Comparison of ENCODE assay signal across 17 cellular contexts in the genomic region with DNA sequence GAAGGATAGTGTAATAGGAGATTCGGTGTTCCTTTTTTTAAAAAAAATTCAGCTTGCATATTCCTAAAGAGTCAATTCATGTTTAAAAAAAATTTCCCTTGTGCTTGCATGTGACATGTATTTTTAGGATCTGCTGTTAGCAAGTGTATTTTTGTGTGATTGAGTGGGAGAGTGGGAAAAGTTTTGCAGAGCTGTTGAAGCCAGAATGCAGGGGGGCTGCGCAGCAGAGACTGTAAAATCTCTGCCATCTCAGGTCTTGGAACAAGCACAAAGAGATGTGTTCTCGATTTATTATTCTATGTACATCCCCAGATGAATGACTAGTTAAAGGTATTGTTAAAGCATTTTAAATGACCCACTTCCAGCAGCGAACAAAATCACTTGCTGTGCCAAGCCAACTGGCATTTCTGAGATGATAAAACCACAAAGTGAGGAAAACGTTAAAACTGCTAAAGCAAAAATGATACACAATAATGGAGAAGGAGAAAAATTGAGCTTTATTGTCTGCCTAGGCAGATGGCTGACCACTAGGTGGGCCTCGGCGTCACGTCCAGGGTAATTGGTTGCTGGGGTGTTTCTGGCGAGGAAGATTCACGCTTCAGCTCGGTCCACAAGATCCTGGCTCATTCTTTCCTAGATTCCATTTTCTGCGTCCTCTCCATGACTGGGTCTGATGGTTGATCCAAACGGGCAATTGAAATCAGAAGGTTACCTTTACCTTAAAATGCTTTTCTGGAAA.
DNase-seq lines count a peak whose midpoint lies in the region; ATAC-seq, FAIRE-seq and TF ChIP-seq lines count a peak whose summit lies in the region.
"Had no signal": no experiment of that assay in that cellular context is flagged by ENCODE, and none has a peak within 500 bp of the region (broad histone marks: within the 10 kb centered on the region; RNA-seq: fewer than 3 reads in every experiment).

No MANE protein-coding gene starts in this region.

- FAIRE-seq in astrocyte (lab: Jason Lieb, UNC) = no peak
- FAIRE-seq: small intestine had no signal

- no peak overlapping the region for H3K27ac ChIP-seq in astrocyte (ENCODE audit: low read depth, low read length)
- H3K27ac ChIP-seq in Karpas-422 (ENCODE audit: low read length) = no peak overlapping the region
- H3K27ac ChIP-seq: left ventricle myocardium inferior, suprapubic skin had no signal

- H3K4me2 ChIP-seq in astrocyte (ENCODE audit: low read length) (no peak overlapping the region), Karpas-422 (ENCODE audit: low read depth, low read length, poor library complexity, severe bottlenecking) (no peak overlapping the region)

- H3K27me3 ChIP-seq in BE2C (no peaks in the 10 kb centered on the region), astrocyte (ENCODE audit: insufficient read depth, low read length) (no peaks in the 10 kb centered on the region), Karpas-422 (ENCODE audit: low read length) (no peaks in the 10 kb centered on the region)

- H3K4me3 Mint-ChIP-seq in astrocyte (ENCODE audit: unreplicated experiment) = no peak overlapping the region
- H3K4me3 Mint-ChIP-seq: CD8-positive, alpha-beta memory T cell had no signal

- DNase-seq in BE2C = peak; percentile 11
- DNase-seq in NCI-H1930 (lab: John Stamatoyannopoulos, UW) = peak; percentile 19 to 57
- no peak for DNase-seq in astrocyte (ENCODE audit: low read depth)
- peak; percentile 32 for DNase-seq in iPS-NIHi7 (ENCODE audit: extremely low spot score)
- DNase-seq in Karpas-422 = no peak
- no peak for DNase-seq in HT-29 (ENCODE audit: low spot score)
- DNase-seq in activated CD4-positive, alpha-beta T cell treated with anti-CD3 and anti-CD28 coated beads, Interleukin-2, amount 50 U/mL, for 4 hours = no peak
- DNase-seq: activated CD4-positive, CD25-positive, alpha-beta regulatory T cell; CD8-positive, alpha-beta memory T cell; cerebellar nuclear complex; foreskin fibroblast; left ventricle myocardium inferior; MM.1S; small intestine; T-helper 2 cell had no signal

- no peak overlapping the region for H3K4me3 ChIP-seq in BE2C (ENCODE audit: low read depth, low read length)
- no peak overlapping the region for H3K4me3 ChIP-seq in astrocyte (ENCODE audit: insufficient read depth, low read depth, low read length)
- H3K4me3 ChIP-seq in Karpas-422 (ENCODE audit: low read length) = no peak overlapping the region
- H3K4me3 ChIP-seq: left ventricle myocardium inferior, suprapubic skin had no signal

- no peaks in the 10 kb centered on the region for H3K9me3 ChIP-seq in BE2C
- no peaks in the 10 kb centered on the region for H3K9me3 ChIP-seq in astrocyte (ENCODE audit: insufficient read depth, low read depth, low read length)
- H3K9me3 ChIP-seq in Karpas-422 (ENCODE audit: low read length) = no peaks in the 10 kb centered on the region
- H3K9me3 ChIP-seq: left ventricle myocardium inferior, suprapubic skin had no signal

- no peaks in the 10 kb centered on the region for H3K4me1 Mint-ChIP-seq in astrocyte (ENCODE audit: low read depth, unreplicated experiment)
- H3K4me1 Mint-ChIP-seq: CD8-positive, alpha-beta memory T cell had no signal

- H3K79me2 ChIP-seq in astrocyte (ENCODE audit: insufficient read depth, low read length) = no peaks in the 10 kb centered on the region
- H3K79me2 ChIP-seq in Karpas-422 (ENCODE audit: low read length) = no peaks in the 10 kb centered on the region

- ATAC-seq in HG02981 (IDR thresholded peaks at IDR 0.05; ENCODE audit: unreplicated experiment) = no peak

- no peaks in the 10 kb centered on the region for H3K36me3 ChIP-seq in BE2C
- H3K36me3 ChIP-seq in astrocyte (ENCODE audit: insufficient read depth, low read length) = no peaks in the 10 kb centered on the region
- no peaks in the 10 kb centered on the region for H3K36me3 ChIP-seq in Karpas-422 (ENCODE audit: insufficient read depth, low read length)
- H3K36me3 ChIP-seq: left ventricle myocardium inferior, suprapubic skin had no signal

- peak overlapping the region; percentile 58 for H2AFZ ChIP-seq in astrocyte (ENCODE audit: low read depth, low read length)
- H2AFZ ChIP-seq in Karpas-422 (ENCODE audit: low read length) = no peak overlapping the region

- no peaks in the 10 kb centered on the region for H3K36me3 Mint-ChIP-seq in astrocyte (ENCODE audit: low read depth, unreplicated experiment)
- H3K36me3 Mint-ChIP-seq: CD8-positive, alpha-beta memory T cell had no signal

- H3K27me3 Mint-ChIP-seq in astrocyte (ENCODE audit: low read depth, unreplicated experiment) = peaks cover 3% of the 10 kb centered on the region

- H3K9me3 Mint-ChIP-seq in astrocyte (ENCODE audit: unreplicated experiment) = no peaks in the 10 kb centered on the region
- H3K9me3 Mint-ChIP-seq: CD8-positive, alpha-beta memory T cell had no signal

- H4K20me1 ChIP-seq in astrocyte (ENCODE audit: insufficient read depth, low read length) (no peaks in the 10 kb centered on the region), Karpas-422 (ENCODE audit: insufficient read depth, low read depth, low read length) (no peaks in the 10 kb centered on the region)

- no peak overlapping the region for H3K27ac Mint-ChIP-seq in astrocyte (ENCODE audit: unreplicated experiment)
- H3K27ac Mint-ChIP-seq: CD8-positive, alpha-beta memory T cell had no signal

- TF ChIP-seq CTCF in BE2C (IDR thresholded peaks at IDR 0.05; ENCODE audit: low read depth, low read length) (peak; percentile 31; the same call in 1 of the 2 replicates), astrocyte (IDR thresholded peaks at IDR 0.05; ENCODE audit: insufficient read depth, low read depth, low read length) (peak; percentile 30)

- no peak overlapping the region for H3K9ac ChIP-seq in astrocyte (ENCODE audit: low read length)
- H3K9ac ChIP-seq in Karpas-422 (ENCODE audit: low read length) = no peak overlapping the region

- H3K9me2 ChIP-seq in Karpas-422 (replicated peaks; ENCODE audit: insufficient read depth, low read length) = no peaks in the 10 kb centered on the region

- H3K4me1 ChIP-seq in BE2C = peaks cover 4% of the 10 kb centered on the region; the same call in 1 of the 2 replicates
- H3K4me1 ChIP-seq in astrocyte (ENCODE audit: insufficient read depth, low read length) = no peaks in the 10 kb centered on the region
- H3K4me1 ChIP-seq in Karpas-422 (ENCODE audit: low read length) = no peaks in the 10 kb centered on the region
- H3K4me1 ChIP-seq: left ventricle myocardium inferior, suprapubic skin had no signal

Comparison
In these comparisons a context has a peak if more than half of its experiments do, and no peak if none do; other contexts are left out.
1. DNase-seq: peak in BE2C (single experiment), NCI-H1930 (2 of 2) and iPS-NIHi7 (single experiment); none in astrocyte (single experiment), Karpas-422 (single experiment), HT-29 (single experiment) and activated CD4-positive, alpha-beta T cell treated with anti-CD3 and anti-CD28 coated beads, Interleukin-2, amount 50 U/mL, for 4 hours (0 of 2).